ENCODE assay signal across 1 cellular context in genomic region chr5:10645671-10646070, GRCh38.
TF ChIP-seq lines count a peak whose summit lies in the region.

No MANE protein-coding gene starts in this region.

TF ChIP-seq in WTC11, 78 proteins besides CTCF, POLR2A, EP300 and RAD21 (continued from another document):
- TF ChIP-seq PRDM15 (CRISPR knock-in tag; IDR thresholded peaks at IDR 0.05) (no peak), PREB (CRISPR knock-in tag; IDR thresholded peaks at IDR 0.05; ENCODE audit: borderline replicate concordance) (no peak), ZNF219 (CRISPR knock-in tag; IDR thresholded peaks at IDR 0.05; ENCODE audit: borderline replicate concordance) (no peak), GRHL2 (CRISPR knock-in tag; IDR thresholded peaks at IDR 0.05; ENCODE audit: insufficient replicate concordance, severe bottlenecking) (no peak), ZNF416 (CRISPR knock-in tag; IDR thresholded peaks at IDR 0.05) (no peak), KAT7 (CRISPR knock-in tag; IDR thresholded peaks at IDR 0.05; ENCODE audit: borderline replicate concordance) (no peak), ATF3 (CRISPR knock-in tag; conservative IDR thresholded peaks at IDR 0.05) (no peak)
TF ChIP-seq in WTC11: peak in this region for 0.
